Comparison of ENCODE assay signal across 20 cellular contexts in the genomic region with DNA sequence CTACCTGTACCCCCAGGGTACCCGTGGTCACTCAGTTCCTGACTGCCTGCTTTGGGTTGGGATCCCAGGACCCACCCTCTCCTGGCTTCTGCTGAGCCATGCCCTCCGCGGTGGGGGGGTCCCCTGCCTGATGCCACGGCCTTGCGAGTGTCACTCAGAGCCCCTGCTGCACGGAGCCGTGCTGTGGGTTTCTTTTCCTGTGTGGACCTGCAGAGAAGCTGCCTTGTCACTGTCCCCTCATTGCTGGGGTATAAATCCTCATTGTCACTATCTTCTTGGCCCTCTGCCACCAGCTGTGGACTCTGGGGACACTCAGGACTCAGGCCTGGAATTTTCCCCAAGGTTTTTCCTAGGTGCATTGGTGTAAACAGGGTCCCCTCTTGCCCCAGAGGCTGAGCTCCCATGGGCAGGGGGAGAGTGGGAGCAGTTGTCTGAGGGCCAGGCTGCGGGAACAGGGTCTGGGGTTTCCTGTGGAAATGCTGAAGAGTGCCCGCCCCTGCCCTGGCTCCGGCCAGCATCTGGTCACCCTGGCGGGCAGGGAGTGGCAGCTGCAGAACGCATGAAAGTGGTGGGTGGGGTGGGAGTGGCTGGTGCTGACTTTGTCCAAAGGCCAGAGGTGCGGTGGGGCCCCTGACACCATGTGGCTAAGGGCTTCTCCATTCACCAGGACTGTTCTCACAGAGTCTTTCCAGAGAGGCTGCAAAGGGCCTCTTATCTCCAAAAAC.
A peak's percentile ranks its signal among the peaks of the same experiment; 100 is the strongest.
DNase-seq lines count a peak whose midpoint lies in the region; ATAC-seq, FAIRE-seq and TF ChIP-seq lines count a peak whose summit lies in the region.
"Had no signal": no experiment of that assay in that cellular context is flagged by ENCODE, and none has a peak within 500 bp of the region (broad histone marks: within the 10 kb centered on the region; RNA-seq: fewer than 3 reads in every experiment).

No MANE protein-coding gene starts in this region.

- H3K36me3 ChIP-seq in HepG2 (replicated peaks in 1 of 2; ENCODE audit: control insufficient read depth in 1 of 2, insufficient read depth in 2 of 2, low read length in 2 of 2) (no peaks in the 10 kb centered on the region), upper lobe of left lung (no peaks in the 10 kb centered on the region)

- H4K20me1 ChIP-seq in HepG2 (ENCODE audit: insufficient read depth, low read length): no peaks in the 10 kb centered on the region

- DNase-seq in activated naive CD4-positive, alpha-beta T cell treated with anti-CD3 and anti-CD28 coated beads, Interleukin-2, amount 50 U/mL, for 72 hours (ENCODE audit: low spot score in 2 of 2): peak; percentile 7 to 58
- no peak for DNase-seq in activated naive CD4-positive, alpha-beta T cell treated with anti-CD3 and anti-CD28 coated beads for 36 hours
- DNase-seq in SW480 (ENCODE audit: low spot score): peak; percentile 44
- DNase-seq in HepG2 (ENCODE audit: low spot score): no peak
- DNase-seq in upper lobe of left lung: peak in 1 of 2 donors; percentile 85
- DNase-seq in NCI-H510A (lab: John Stamatoyannopoulos, UW): no peak
- DNase-seq in stimulated activated effector memory CD8-positive, alpha-beta T cell treated with anti-CD3 and anti-CD28 coated beads, Interleukin-12 subunit alpha, Interleukin-12 subunit beta, amount 100 ng/mL, for 72 hours (ENCODE audit: low spot score in 2 of 2): no peak
- DNase-seq: caudate nucleus; COR-L47; naive thymus-derived CD8-positive, alpha-beta T cell; NCI-H1048; NCI-H2171 treated with DMSO at 0.1 percent for 48 hours; NK-92 treated with Interleukin-12 subunit alpha and Interleukin-12 subunit beta, amount 100 ng/mL, for 24 hours; SIG-M5; stimulated activated CD4-positive, alpha-beta T cell treated with anti-CD3 and anti-CD28 coated beads, Interleukin-2, amount 100 ng/mL, for 48 hours; T-helper 9 cell had no signal

- ATAC-seq in activated naive CD4-positive, alpha-beta T cell treated with anti-CD3 and anti-CD28 coated beads, Interleukin-2, amount 50 U/mL, for 72 hours: no peak
- peak; percentile 44 for ATAC-seq in HepG2
- peak; percentile 0 to 1 for ATAC-seq in upper lobe of left lung (ENCODE audit: low FRiP score in 2 of 2)
- ATAC-seq in HG03432 (IDR thresholded peaks at IDR 0.05; ENCODE audit: unreplicated experiment): no peak
- no peak for ATAC-seq in stimulated activated effector memory CD8-positive, alpha-beta T cell treated with anti-CD3 and anti-CD28 coated beads, Interleukin-12 subunit alpha, Interleukin-12 subunit beta, amount 100 ng/mL, for 72 hours
- ATAC-seq: naive thymus-derived CD8-positive, alpha-beta T cell had no signal

- no peaks in the 10 kb centered on the region for H3K4me1 Mint-ChIP-seq in activated naive CD4-positive, alpha-beta T cell treated with anti-CD3 and anti-CD28 coated beads for 36 hours (ENCODE audit: low read depth)
- peaks cover 18% of the 10 kb centered on the region for H3K4me1 Mint-ChIP-seq in stimulated activated effector memory CD8-positive, alpha-beta T cell treated with anti-CD3 and anti-CD28 coated beads, Interleukin-12 subunit alpha, Interleukin-12 subunit beta, amount 100 ng/mL, for 72 hours
- H3K4me1 Mint-ChIP-seq: naive thymus-derived CD8-positive, alpha-beta T cell had no signal

- no peaks in the 10 kb centered on the region for H3K79me2 ChIP-seq in HepG2 (ENCODE audit: insufficient read depth, low read length)

- H2AFZ ChIP-seq in HepG2 (ENCODE audit: low read length): no peak overlapping the region

- no peaks in the 10 kb centered on the region for H3K27me3 ChIP-seq in HepG2 (ENCODE audit: control insufficient read depth in 1 of 2, insufficient read depth in 2 of 2, low read length in 2 of 2)
- no peaks in the 10 kb centered on the region for H3K27me3 ChIP-seq in upper lobe of left lung

- TF ChIP-seq EP300 in HepG2 (IDR thresholded peaks at IDR 0.05; ENCODE audit: low read depth in 2 of 2, low read length in 2 of 2) (no peak), HepG2 (CRISPR knock-in tag; IDR thresholded peaks at IDR 0.05; ENCODE audit: borderline replicate concordance) (no peak), upper lobe of left lung (IDR thresholded peaks at IDR 0.05) (no peak)

- CTCF ChIA-PET in activated naive CD4-positive, alpha-beta T cell treated with anti-CD3 and anti-CD28 coated beads for 36 hours (lab: Charles Lee): interaction anchor here (0.7 kb wide), 1 partner anchor 1874 kb away, joined by 4 read pairs; no protein-coding TSS in a partner anchor
- CTCF ChIA-PET in HepG2 (lab: Yijun Ruan, JAX; ENCODE audit: low intra/inter-chr PET ratio, low total read pairs): no interaction called here

- H3K4me3 ChIP-seq in HepG2 (replicated peaks in 1 of 3; ENCODE audit: insufficient read depth in 1 of 3, low read depth in 2 of 3, low read length in 3 of 3) (no peak overlapping the region), upper lobe of left lung (no peak overlapping the region)

- in situ Hi-C loops in HepG2 (cut with HindIII; ENCODE audit: extremely low pct_ligation_motif_present, low pct_unique_long_range_greater_than_20kb): no loop called here

- no peak overlapping the region for H3K27ac ChIP-seq in HepG2 (ENCODE audit: extremely low read length, insufficient read depth, low read length)
- no peak overlapping the region for H3K27ac ChIP-seq in upper lobe of left lung
- H3K27ac ChIP-seq: epithelial cell of prostate had no signal

- H3K9me3 ChIP-seq in HepG2 (ENCODE audit: low read length) (peaks cover 21% of the 10 kb centered on the region), upper lobe of left lung (peaks cover 0 to 9% (median 0%) of the 10 kb centered on the region in 4 donors)

- H3K4me3 Mint-ChIP-seq in activated naive CD4-positive, alpha-beta T cell treated with anti-CD3 and anti-CD28 coated beads for 36 hours: no peak overlapping the region
- no peak overlapping the region for H3K4me3 Mint-ChIP-seq in stimulated activated effector memory CD8-positive, alpha-beta T cell treated with anti-CD3 and anti-CD28 coated beads, Interleukin-12 subunit alpha, Interleukin-12 subunit beta, amount 100 ng/mL, for 72 hours
- H3K4me3 Mint-ChIP-seq: activated naive CD8-positive, alpha-beta T cell; IgD-negative memory B cell; naive thymus-derived CD8-positive, alpha-beta T cell had no signal

- H3K27ac Mint-ChIP-seq in activated naive CD4-positive, alpha-beta T cell treated with anti-CD3 and anti-CD28 coated beads, Interleukin-2, amount 50 U/mL, for 72 hours: peak overlapping the region; percentile 17 to 30
- H3K27ac Mint-ChIP-seq in activated naive CD4-positive, alpha-beta T cell treated with anti-CD3 and anti-CD28 coated beads for 36 hours: no peak overlapping the region
- no peak overlapping the region for H3K27ac Mint-ChIP-seq in stimulated activated effector memory CD8-positive, alpha-beta T cell treated with anti-CD3 and anti-CD28 coated beads, Interleukin-12 subunit alpha, Interleukin-12 subunit beta, amount 100 ng/mL, for 72 hours
- H3K27ac Mint-ChIP-seq: activated naive CD8-positive, alpha-beta T cell; IgD-negative memory B cell had no signal

- intact Hi-C loops in activated naive CD4-positive, alpha-beta T cell treated with anti-CD3 and anti-CD28 coated beads for 36 hours (cut with micrococcal nuclease): no loop called here
- intact Hi-C loops in HepG2 (cut with micrococcal nuclease; ENCODE audit: unreplicated experiment): no loop called here

- no peak overlapping the region for H3K4me2 ChIP-seq in HepG2 (ENCODE audit: low read depth, low read length)

- no TSS peak for BruUV-seq in HepG2 (replicated peaks; lab: Mats Ljungman, UMichigan)

- no peak for TF ChIP-seq RAD21 in HepG2 (CRISPR knock-in tag; IDR thresholded peaks at IDR 0.05)

- POLR2A ChIA-PET in HepG2 (lab: Yijun Ruan, JAX): no interaction called here

- no peaks in the 10 kb centered on the region for H3K4me1 ChIP-seq in HepG2 (ENCODE audit: insufficient read depth, low read length)
- H3K4me1 ChIP-seq in upper lobe of left lung: no peaks in the 10 kb centered on the region

- no peaks in the 10 kb centered on the region for H3K9me3 Mint-ChIP-seq in activated naive CD4-positive, alpha-beta T cell treated with anti-CD3 and anti-CD28 coated beads, Interleukin-2, amount 50 U/mL, for 72 hours
- H3K9me3 Mint-ChIP-seq in activated naive CD4-positive, alpha-beta T cell treated with anti-CD3 and anti-CD28 coated beads for 36 hours: no peaks in the 10 kb centered on the region
- H3K9me3 Mint-ChIP-seq in stimulated activated effector memory CD8-positive, alpha-beta T cell treated with anti-CD3 and anti-CD28 coated beads, Interleukin-12 subunit alpha, Interleukin-12 subunit beta, amount 100 ng/mL, for 72 hours: no peaks in the 10 kb centered on the region
- H3K9me3 Mint-ChIP-seq: IgD-negative memory B cell had no signal

- WGBS in HepG2 (ENCODE audit: low lambda C conversion rate): 30% methylated on average over 12 of the region's 13 CpGs
- WGBS in upper lobe of left lung, 2 donors: 61 to 76% methylated on average over 13 of the region's 13 CpGs

- H3K27me3 Mint-ChIP-seq in activated naive CD4-positive, alpha-beta T cell treated with anti-CD3 and anti-CD28 coated beads for 36 hours (ENCODE audit: low read depth): peaks cover 3% of the 10 kb centered on the region

- no peak overlapping the region for H3K9ac ChIP-seq in HepG2 (ENCODE audit: insufficient read depth, low read depth, low read length)

- H3K36me3 Mint-ChIP-seq in activated naive CD4-positive, alpha-beta T cell treated with anti-CD3 and anti-CD28 coated beads, Interleukin-2, amount 50 U/mL, for 72 hours: no peaks in the 10 kb centered on the region
- no peaks in the 10 kb centered on the region for H3K36me3 Mint-ChIP-seq in activated naive CD4-positive, alpha-beta T cell treated with anti-CD3 and anti-CD28 coated beads for 36 hours (ENCODE audit: low read depth)
- no peaks in the 10 kb centered on the region for H3K36me3 Mint-ChIP-seq in stimulated activated effector memory CD8-positive, alpha-beta T cell treated with anti-CD3 and anti-CD28 coated beads, Interleukin-12 subunit alpha, Interleukin-12 subunit beta, amount 100 ng/mL, for 72 hours
- H3K36me3 Mint-ChIP-seq: activated naive CD8-positive, alpha-beta T cell; IgD-negative memory B cell; naive thymus-derived CD8-positive, alpha-beta T cell had no signal

- no peak for TF ChIP-seq CTCF in HepG2 (CRISPR knock-in tag; IDR thresholded peaks at IDR 0.05)
- no peak for TF ChIP-seq CTCF in upper lobe of left lung (IDR thresholded peaks at IDR 0.05)

- TF ChIP-seq POLR2A in HepG2 (IDR thresholded peaks at IDR 0.05; ENCODE audit: insufficient read depth in 1 of 2, low read depth in 2 of 2, low read length in 2 of 2) (no peak), upper lobe of left lung (IDR thresholded peaks at IDR 0.05) (no peak)

- no peak for FAIRE-seq in HepG2 (lab: Jason Lieb, UNC)

TF ChIP-seq in HepG2, 621 proteins besides CTCF, POLR2A, EP300 and RAD21 (continues in another document):
- no peak for TF ChIP-seq REPIN1 (CRISPR knock-in tag; IDR thresholded peaks at IDR 0.05; ENCODE audit: borderline replicate concordance, low read depth)
- no peak for TF ChIP-seq ZNF367 (CRISPR knock-in tag; IDR thresholded peaks at IDR 0.05; ENCODE audit: borderline replicate concordance)
- TF ChIP-seq NFKB2 (CRISPR knock-in tag; IDR thresholded peaks at IDR 0.05; ENCODE audit: borderline replicate concordance): no peak

Comparison
In these comparisons a context has a peak if more than half of its experiments do, and no peak if none do; other contexts are left out.
1. DNase-seq: peak in activated naive CD4-positive, alpha-beta T cell treated with anti-CD3 and anti-CD28 coated beads, Interleukin-2, amount 50 U/mL, for 72 hours (2 of 2) and SW480 (single experiment); none in activated naive CD4-positive, alpha-beta T cell treated with anti-CD3 and anti-CD28 coated beads for 36 hours (single experiment), HepG2 (single experiment), NCI-H510A (single experiment) and stimulated activated effector memory CD8-positive, alpha-beta T cell treated with anti-CD3 and anti-CD28 coated beads, Interleukin-12 subunit alpha, Interleukin-12 subunit beta, amount 100 ng/mL, for 72 hours (0 of 2).
2. H3K27ac Mint-ChIP-seq: peak in activated naive CD4-positive, alpha-beta T cell treated with anti-CD3 and anti-CD28 coated beads, Interleukin-2, amount 50 U/mL, for 72 hours (2 of 2); none in activated naive CD4-positive, alpha-beta T cell treated with anti-CD3 and anti-CD28 coated beads for 36 hours (single experiment) and stimulated activated effector memory CD8-positive, alpha-beta T cell treated with anti-CD3 and anti-CD28 coated beads, Interleukin-12 subunit alpha, Interleukin-12 subunit beta, amount 100 ng/mL, for 72 hours (single experiment).
3. ATAC-seq: peak in HepG2 (single experiment) and upper lobe of left lung (2 of 2); none in activated naive CD4-positive, alpha-beta T cell treated with anti-CD3 and anti-CD28 coated beads, Interleukin-2, amount 50 U/mL, for 72 hours (0 of 2), HG03432 (single experiment) and stimulated activated effector memory CD8-positive, alpha-beta T cell treated with anti-CD3 and anti-CD28 coated beads, Interleukin-12 subunit alpha, Interleukin-12 subunit beta, amount 100 ng/mL, for 72 hours (single experiment).